8 cellular contexts compared by ENCODE assay signal in the genomic region with DNA sequence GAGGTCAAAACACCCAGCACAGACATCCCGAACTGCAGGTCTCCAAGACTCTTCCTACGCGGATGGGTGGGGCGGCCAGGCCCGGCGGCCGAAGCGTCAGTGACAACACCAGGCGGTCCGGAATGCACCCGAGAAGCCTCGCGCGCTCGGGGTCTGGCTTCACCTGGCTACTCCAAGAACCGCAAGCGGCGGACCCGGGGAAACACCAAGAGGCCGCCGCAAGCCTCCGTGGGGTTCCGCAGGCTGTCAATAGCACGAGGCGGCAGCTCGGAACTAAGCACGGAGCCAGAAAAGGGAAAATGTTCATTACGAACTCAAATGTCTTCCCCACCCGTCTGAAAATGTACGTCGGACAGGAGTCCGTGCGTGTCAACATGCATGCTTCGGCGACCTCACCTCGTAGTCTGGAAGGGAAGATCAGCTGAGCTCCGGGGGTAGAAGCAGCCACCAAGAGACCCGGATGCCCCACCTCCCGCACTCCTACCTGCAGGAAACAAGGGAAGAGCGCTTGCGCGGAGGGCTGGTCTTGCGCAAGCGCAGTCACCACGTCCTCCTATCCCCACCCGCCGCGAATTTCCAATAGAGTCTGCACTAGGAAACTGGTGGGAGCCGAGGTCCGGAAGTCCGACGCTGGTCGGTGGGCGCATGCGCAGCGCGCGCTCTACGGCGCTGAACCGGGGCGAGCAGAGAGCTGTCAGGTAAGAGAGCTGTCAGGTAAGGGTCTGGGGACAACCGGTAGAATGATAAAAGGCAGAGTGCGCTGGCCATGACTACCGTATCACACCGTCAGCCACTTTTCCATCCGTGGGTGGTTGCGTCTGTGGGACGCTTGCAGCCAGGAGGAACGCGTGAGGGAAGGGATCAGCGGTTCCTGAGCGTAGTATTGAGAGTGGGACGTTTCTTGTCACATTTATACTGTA.
DNase-seq lines count a peak whose midpoint lies in the region; ATAC-seq, FAIRE-seq and TF ChIP-seq lines count a peak whose summit lies in the region.

TSS of gene GPATCH11 (plus strand) at position 646 of the 920 bp plus-strand sequence. CDS start 3,864 bp downstream, outside the sequence.
TSS of gene HEATR5B (minus strand) at position 500 of the 920 bp plus-strand sequence. CDS start 958 bp downstream, outside the sequence.

- FAIRE-seq in islet of Langerhans (lab: Jason Lieb, UNC) = peak; percentile 75

- no peak for TF ChIP-seq CTCF in WI38 (IDR thresholded peaks at IDR 0.05; ENCODE audit: low read depth, low read length)

- ATAC-seq in GM18909 (IDR thresholded peaks at IDR 0.05; ENCODE audit: poor library complexity, unreplicated experiment) (peak; percentile 88), HG03159 (IDR thresholded peaks at IDR 0.05; ENCODE audit: unreplicated experiment) (peak; percentile 71)

- H3K4me3 ChIP-seq in WI38 (ENCODE audit: low read depth, low read length) = peak within 1 kb of the TSS; percentile 96

- DNase-seq in AG08395 (ENCODE audit: low spot score) (peak; percentile 99), NCI-H2227 (lab: John Stamatoyannopoulos, UW; ENCODE audit: unreplicated experiment) (peak; percentile 98)
- peak; percentile 96 for DNase-seq in central memory CD4-positive, alpha-beta T cell
- DNase-seq in stimulated activated CD4-positive, alpha-beta T cell treated with anti-CD3 and anti-CD28 coated beads, Interleukin-12 subunit alpha, Interleukin-12 subunit beta, amount 100 ng/mL, for 4 hours = peak; percentile 90

Comparison
In these comparisons a context has a peak if more than half of its experiments do, and no peak if none do; other contexts are left out.
1. Peak in every context shown above with its lines: DNase-seq, ATAC-seq and H3K4me3 ChIP-seq.